ENCODE assay signal across 21 cellular contexts in genomic region chr2:7378642-7379041, GRCh38.
DNase-seq lines count a peak whose midpoint lies in the region; ATAC-seq and TF ChIP-seq lines count a peak whose summit lies in the region.
"Had no signal": no experiment of that assay in that cellular context is flagged by ENCODE, and none has a peak within 500 bp of the region (broad histone marks: within the 10 kb centered on the region; RNA-seq: fewer than 3 reads in every experiment).

No MANE protein-coding gene starts in this region.

- DNase-seq in NCI-H446 (lab: John Stamatoyannopoulos, UW) = peak; percentile 53 to 75
- no peak for DNase-seq in NCI-H446 treated with DMSO at 0.1 percent for 48 hours (lab: John Stamatoyannopoulos, UW)
- peak; percentile 7 for DNase-seq in NCI-H526 treated with DMSO at 0.1 percent for 48 hours (lab: John Stamatoyannopoulos, UW)
- DNase-seq in cerebellum (ENCODE audit: low spot score) = peak; percentile 90
- no peak for DNase-seq in progenitor cell of endocrine pancreas (ENCODE audit: low spot score, unreplicated experiment)
- DNase-seq in HPDE6-E6E7 (ENCODE audit: extremely low spot score) = no peak
- no peak for DNase-seq in amniotic stem cell (lab: John Stamatoyannopoulos, UW)
- DNase-seq: activated naive CD8-positive, alpha-beta T cell treated with anti-CD3 and anti-CD28 coated beads for 36 hours; activated T-cell treated with anti-CD3 and anti-CD28 coated beads for 4 hours; AML-193; dermis blood vessel endothelial cell; immature natural killer cell; left colon; uterus had no signal

- no peaks in the 10 kb centered on the region for H3K36me3 Mint-ChIP-seq in progenitor cell of endocrine pancreas (ENCODE audit: insufficient read depth)
- H3K36me3 Mint-ChIP-seq: activated naive CD8-positive, alpha-beta T cell treated with anti-CD3 and anti-CD28 coated beads for 36 hours; immature natural killer cell; memory B cell had no signal

- ATAC-seq in GM18502 (IDR thresholded peaks at IDR 0.05; ENCODE audit: poor library complexity, unreplicated experiment) = no peak
- ATAC-seq: HCT116, K562, left colon, Panc1 had no signal

- peaks cover 9% of the 10 kb centered on the region for H3K4me1 Mint-ChIP-seq in progenitor cell of endocrine pancreas (ENCODE audit: low read depth)
- H3K4me1 Mint-ChIP-seq: activated naive CD8-positive, alpha-beta T cell treated with anti-CD3 and anti-CD28 coated beads for 36 hours; immature natural killer cell; memory B cell had no signal

- no peak overlapping the region for H3K4me3 Mint-ChIP-seq in progenitor cell of endocrine pancreas (ENCODE audit: low read depth)
- H3K4me3 Mint-ChIP-seq: activated naive CD8-positive, alpha-beta T cell treated with anti-CD3 and anti-CD28 coated beads for 36 hours; immature natural killer cell; memory B cell; stimulated activated naive CD8-positive, alpha-beta T cell treated with anti-CD3 and anti-CD28 coated beads, Interleukin-15, Interleukin-2, amounts not matched to agents 100 ng/mL and 50 ng/mL, for 24 hours; T-helper 1 cell treated with Interleukin-12 subunit alpha and Interleukin-12 subunit beta and Interleukin-4 antibody, amounts not matched to agents 30 μg/mL and 1 μg/mL, for 36 hours had no signal

- H3K27me3 Mint-ChIP-seq in progenitor cell of endocrine pancreas = peaks cover 28% of the 10 kb centered on the region

- H3K27ac Mint-ChIP-seq in progenitor cell of endocrine pancreas = peak overlapping the region; percentile 76
- H3K27ac Mint-ChIP-seq: activated naive CD8-positive, alpha-beta T cell treated with anti-CD3 and anti-CD28 coated beads for 36 hours; immature natural killer cell; memory B cell; stimulated activated naive CD8-positive, alpha-beta T cell treated with anti-CD3 and anti-CD28 coated beads, Interleukin-15, Interleukin-2, amounts not matched to agents 100 ng/mL and 50 ng/mL, for 24 hours; T-helper 1 cell treated with Interleukin-12 subunit alpha and Interleukin-12 subunit beta and Interleukin-4 antibody, amounts not matched to agents 30 μg/mL and 1 μg/mL, for 36 hours had no signal

- no peak for TF ChIP-seq CTCF in progenitor cell of endocrine pancreas (IDR thresholded peaks at IDR 0.05; ENCODE audit: unreplicated experiment)

- H3K9me3 Mint-ChIP-seq in progenitor cell of endocrine pancreas (ENCODE audit: low read depth) = no peaks in the 10 kb centered on the region
- H3K9me3 Mint-ChIP-seq: activated naive CD8-positive, alpha-beta T cell treated with anti-CD3 and anti-CD28 coated beads for 36 hours; immature natural killer cell; memory B cell; stimulated activated naive CD8-positive, alpha-beta T cell treated with anti-CD3 and anti-CD28 coated beads, Interleukin-15, Interleukin-2, amounts not matched to agents 100 ng/mL and 50 ng/mL, for 24 hours; T-helper 1 cell treated with Interleukin-12 subunit alpha and Interleukin-12 subunit beta and Interleukin-4 antibody, amounts not matched to agents 30 μg/mL and 1 μg/mL, for 36 hours had no signal

Comparison
In these comparisons a context has a peak if more than half of its experiments do, and no peak if none do; other contexts are left out.
1. DNase-seq: peak in NCI-H446 (2 of 2), NCI-H526 treated with DMSO at 0.1 percent for 48 hours (single experiment) and cerebellum (single experiment); none in NCI-H446 treated with DMSO at 0.1 percent for 48 hours (single experiment), progenitor cell of endocrine pancreas (single experiment), HPDE6-E6E7 (single experiment) and amniotic stem cell (single experiment).